ENCODE assay signal across 1 cellular context in the genomic region with DNA sequence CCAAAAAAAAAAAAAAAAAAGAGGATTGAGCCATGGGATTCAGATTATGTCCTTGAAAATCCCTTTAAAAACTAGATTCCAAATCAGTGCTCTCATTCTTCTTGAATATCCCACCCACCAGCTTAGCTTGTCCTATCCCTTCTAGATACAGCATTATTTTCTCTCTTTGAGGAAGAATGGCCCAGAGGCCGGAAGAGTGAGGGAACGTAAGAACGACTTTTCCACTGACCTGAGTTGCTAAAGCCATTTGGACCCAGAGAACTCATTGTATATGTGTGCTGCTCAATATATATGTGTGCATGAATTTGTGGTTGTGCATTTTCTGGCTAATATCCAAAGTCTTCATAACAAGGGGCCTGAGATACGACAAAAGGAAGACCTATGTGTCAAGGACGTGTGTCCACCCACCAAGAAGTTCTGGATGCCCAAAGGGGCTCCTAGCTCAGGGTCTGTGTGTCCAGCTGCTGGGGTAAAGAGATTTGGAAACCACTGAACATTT.
TF ChIP-seq lines count a peak whose summit lies in the region.

No MANE protein-coding gene starts in this region.

TF ChIP-seq in GM12878, 131 proteins besides CTCF, POLR2A, EP300 and RAD21 (continued from another document):
- TF ChIP-seq, protein P1, sequence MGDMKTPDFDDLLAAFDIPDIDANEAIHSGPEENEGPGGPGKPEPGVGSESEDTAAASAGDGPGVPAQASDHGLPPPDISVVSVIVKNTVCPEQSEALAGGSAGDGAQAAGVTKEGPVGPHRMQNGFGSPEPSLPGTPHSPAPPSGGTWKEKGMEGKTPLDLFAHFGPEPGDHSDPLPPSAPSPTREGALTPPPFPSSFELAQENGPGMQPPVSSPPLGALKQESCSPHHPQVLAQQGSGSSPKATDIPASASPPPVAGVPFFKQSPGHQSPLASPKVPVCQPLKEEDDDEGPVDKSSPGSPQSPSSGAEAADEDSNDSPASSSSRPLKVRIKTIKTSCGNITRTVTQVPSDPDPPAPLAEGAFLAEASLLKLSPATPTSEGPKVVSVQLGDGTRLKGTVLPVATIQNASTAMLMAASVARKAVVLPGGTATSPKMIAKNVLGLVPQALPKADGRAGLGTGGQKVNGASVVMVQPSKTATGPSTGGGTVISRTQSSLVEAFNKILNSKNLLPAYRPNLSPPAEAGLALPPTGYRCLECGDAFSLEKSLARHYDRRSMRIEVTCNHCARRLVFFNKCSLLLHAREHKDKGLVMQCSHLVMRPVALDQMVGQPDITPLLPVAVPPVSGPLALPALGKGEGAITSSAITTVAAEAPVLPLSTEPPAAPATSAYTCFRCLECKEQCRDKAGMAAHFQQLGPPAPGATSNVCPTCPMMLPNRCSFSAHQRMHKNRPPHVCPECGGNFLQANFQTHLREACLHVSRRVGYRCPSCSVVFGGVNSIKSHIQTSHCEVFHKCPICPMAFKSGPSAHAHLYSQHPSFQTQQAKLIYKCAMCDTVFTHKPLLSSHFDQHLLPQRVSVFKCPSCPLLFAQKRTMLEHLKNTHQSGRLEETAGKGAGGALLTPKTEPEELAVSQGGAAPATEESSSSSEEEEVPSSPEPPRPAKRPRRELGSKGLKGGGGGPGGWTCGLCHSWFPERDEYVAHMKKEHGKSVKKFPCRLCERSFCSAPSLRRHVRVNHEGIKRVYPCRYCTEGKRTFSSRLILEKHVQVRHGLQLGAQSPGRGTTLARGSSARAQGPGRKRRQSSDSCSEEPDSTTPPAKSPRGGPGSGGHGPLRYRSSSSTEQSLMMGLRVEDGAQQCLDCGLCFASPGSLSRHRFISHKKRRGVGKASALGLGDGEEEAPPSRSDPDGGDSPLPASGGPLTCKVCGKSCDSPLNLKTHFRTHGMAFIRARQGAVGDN (IDR thresholded peaks at IDR 0.05): no peak
- TF ChIP-seq ZBTB11 (CRISPR knock-in tag; IDR thresholded peaks at IDR 0.05): no peak
- no peak for TF ChIP-seq KAT2A (conservative IDR thresholded peaks at IDR 0.05; ENCODE audit: control insufficient read depth, low read depth, low read length)
- no peak for TF ChIP-seq NKRF (conservative IDR thresholded peaks at IDR 0.05)
- no peak for TF ChIP-seq IKZF2 (IDR thresholded peaks at IDR 0.05)
- TF ChIP-seq MYB (IDR thresholded peaks at IDR 0.05; ENCODE audit: borderline replicate concordance, low read depth, low read length): no peak
- no peak for TF ChIP-seq SKIL (IDR thresholded peaks at IDR 0.05; ENCODE audit: low read depth, poor library complexity, severe bottlenecking)
- TF ChIP-seq, protein P2, sequence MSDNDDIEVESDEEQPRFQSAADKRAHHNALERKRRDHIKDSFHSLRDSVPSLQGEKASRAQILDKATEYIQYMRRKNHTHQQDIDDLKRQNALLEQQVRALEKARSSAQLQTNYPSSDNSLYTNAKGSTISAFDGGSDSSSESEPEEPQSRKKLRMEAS (IDR thresholded peaks at IDR 0.05; ENCODE audit: low read depth, low read length): no peak
- TF ChIP-seq NR2C1 (IDR thresholded peaks at IDR 0.05): no peak
- no peak for TF ChIP-seq CUX1 (IDR thresholded peaks at IDR 0.05; ENCODE audit: insufficient replicate concordance, low read depth, low read length)
- TF ChIP-seq TARDBP (IDR thresholded peaks at IDR 0.05; ENCODE audit: borderline replicate concordance): no peak
- no peak for TF ChIP-seq BRCA1 (IDR thresholded peaks at IDR 0.05; ENCODE audit: low read depth, low read length)
- TF ChIP-seq YBX1 (IDR thresholded peaks at IDR 0.05): no peak
- TF ChIP-seq WRNIP1 (IDR thresholded peaks at IDR 0.05; ENCODE audit: borderline replicate concordance, low read depth, low read length): no peak
- TF ChIP-seq MEF2A (IDR thresholded peaks at IDR 0.05; ENCODE audit: insufficient read depth, low read depth, low read length): no peak
- no peak for TF ChIP-seq POLR2AphosphoS5 (IDR thresholded peaks at IDR 0.05; ENCODE audit: low read length)
